Comparison of ENCODE assay signal across 12 cellular contexts in the genomic region with DNA sequence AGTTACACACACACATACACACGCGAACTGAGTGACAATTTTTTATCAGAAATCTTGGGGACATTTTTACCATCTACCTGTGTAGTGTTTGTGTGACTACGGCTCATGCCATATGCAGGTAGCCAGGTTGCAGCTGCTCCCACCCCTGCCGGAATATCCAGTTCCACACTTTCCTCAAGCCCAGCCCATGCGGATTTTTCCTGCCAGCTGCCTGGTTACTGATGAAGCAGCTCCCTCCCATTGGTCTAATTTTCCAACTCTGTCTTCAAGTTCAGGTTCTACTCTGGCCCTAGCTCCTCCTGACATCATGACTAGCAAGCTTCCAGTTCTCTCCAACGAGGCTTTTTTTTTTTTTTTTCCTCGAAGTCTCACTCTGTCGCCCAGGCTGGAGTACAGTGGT. TPM values are rescaled to one million over a fixed set of nuclear protein-coding genes. Genes with fewer than 3 reads are reported as not detected.
DNase-seq lines count a peak whose midpoint lies in the region; ATAC-seq and TF ChIP-seq lines count a peak whose summit lies in the region.
"Had no signal": no experiment of that assay in that cellular context is flagged by ENCODE, and none has a peak within 500 bp of the region (broad histone marks: within the 10 kb centered on the region; RNA-seq: fewer than 3 reads in every experiment).

No MANE protein-coding gene starts in this region.

- H3K4me1 Mint-ChIP-seq in nephron progenitor cell, result peaks cover 19% of the 10 kb centered on the region
- no peaks in the 10 kb centered on the region for H3K4me1 Mint-ChIP-seq in naive thymus-derived CD4-positive, alpha-beta T cell

- POLR2A ChIA-PET in naive thymus-derived CD4-positive, alpha-beta T cell (lab: Charles Lee), result no interaction called here

- H3K27ac Mint-ChIP-seq in nephron progenitor cell, result no peak overlapping the region
- H3K27ac Mint-ChIP-seq in naive thymus-derived CD4-positive, alpha-beta T cell, result no peak overlapping the region

- no peaks in the 10 kb centered on the region for H3K27me3 ChIP-seq in naive thymus-derived CD4-positive, alpha-beta T cell (ENCODE audit: control insufficient read depth in 2 of 2, insufficient read depth in 2 of 2, low read length in 2 of 2)

- DNase-seq in DMS53 treated with DMSO at 0.1 percent for 48 hours (lab: John Stamatoyannopoulos, UW; ENCODE audit: unreplicated experiment), result peak; percentile 14
- peak; percentile 67 for DNase-seq in NCI-H460 (ENCODE audit: extremely low read depth, low read depth)
- DNase-seq in nephron progenitor cell, result peak; percentile 39
- DNase-seq in activated T-cell treated with anti-CD3 and anti-CD28 coated beads for 4 hours, result no peak
- DNase-seq in 8988T, result no peak
- no peak for DNase-seq in naive thymus-derived CD4-positive, alpha-beta T cell
- no peak for DNase-seq in SHP77 (lab: John Stamatoyannopoulos, UW)
- DNase-seq: activated CD4-positive, alpha-beta T cell treated with anti-CD3 and anti-CD28 coated beads, Interleukin-2, amount 50 U/mL, for 1 hour; NCI-H510A had no signal

- CTCF ChIA-PET in naive thymus-derived CD4-positive, alpha-beta T cell (lab: Charles Lee), result no interaction called here

- no peaks in the 10 kb centered on the region for H3K36me3 Mint-ChIP-seq in nephron progenitor cell (ENCODE audit: low read depth)
- no peaks in the 10 kb centered on the region for H3K36me3 Mint-ChIP-seq in naive thymus-derived CD4-positive, alpha-beta T cell

- no peak overlapping the region for H3K4me3 Mint-ChIP-seq in nephron progenitor cell
- H3K4me3 Mint-ChIP-seq in naive thymus-derived CD4-positive, alpha-beta T cell, result no peak overlapping the region

- no peaks in the 10 kb centered on the region for H3K4me1 ChIP-seq in naive thymus-derived CD4-positive, alpha-beta T cell (ENCODE audit: control insufficient read depth in 2 of 2, insufficient read depth in 2 of 2, low read length in 2 of 2)

- no peaks in the 10 kb centered on the region for H3K9me3 Mint-ChIP-seq in nephron progenitor cell
- H3K9me3 Mint-ChIP-seq in naive thymus-derived CD4-positive, alpha-beta T cell, result peaks cover 0 to 6% (median 2%) of the 10 kb centered on the region in 11 donors

- H3K9me3 ChIP-seq in naive thymus-derived CD4-positive, alpha-beta T cell (ENCODE audit: control insufficient read depth in 2 of 3, low read length in 3 of 3), result no peaks in the 10 kb centered on the region

- H3K27ac ChIP-seq in naive thymus-derived CD4-positive, alpha-beta T cell (ENCODE audit: low read depth, low read length), result no peak overlapping the region

- H3K27me3 Mint-ChIP-seq in nephron progenitor cell (ENCODE audit: low read depth, poor library complexity), result peaks cover 16% of the 10 kb centered on the region
- H3K27me3 Mint-ChIP-seq in naive thymus-derived CD4-positive, alpha-beta T cell, result peaks cover 0 to 22% (median 13%) of the 10 kb centered on the region in 5 donors

- peak; percentile 60 for ATAC-seq in esophagus mucosa
- no peak for ATAC-seq in naive thymus-derived CD4-positive, alpha-beta T cell

- H3K4me3 ChIP-seq in naive thymus-derived CD4-positive, alpha-beta T cell (ENCODE audit: low read length), result no peak overlapping the region

- no peaks in the 10 kb centered on the region for H3K36me3 ChIP-seq in naive thymus-derived CD4-positive, alpha-beta T cell (ENCODE audit: control insufficient read depth in 2 of 3, insufficient read depth in 3 of 3, low read length in 3 of 3)

- no peak for TF ChIP-seq CTCF in nephron progenitor cell (IDR thresholded peaks at IDR 0.05)

- intact Hi-C loops in naive thymus-derived CD4-positive, alpha-beta T cell (cut with micrococcal nuclease), result no loop called here

RNA-seq across cellular contexts. Expression of gene GSG1L2, which starts 4.8 kb away (rescaled TPM):
- total RNA-seq in NCI-H460 (2014; rRNA removed; shearing (Covaris generic)), result 7.3 and 10.3 TPM in 2 replicates
- 0.32 and 1.9 TPM in 2 replicates for polyA plus RNA-seq in NCI-H460 (2014; cell fraction: nucleus; rRNA removed)
- total RNA-seq in esophagus mucosa, result not detected
- total RNA-seq in naive thymus-derived CD4-positive, alpha-beta T cell, result not detected
- polyA plus RNA-seq in naive thymus-derived CD4-positive, alpha-beta T cell, result not detected
- total RNA-seq: skeletal muscle tissue, subcutaneous adipose tissue had no signal

RNA-seq across cellular contexts. Expression of gene GLP2R, which starts 8.6 kb away (rescaled TPM):
- 86.7 and 106 TPM in 2 replicates for total RNA-seq in NCI-H460 (2014; rRNA removed; shearing (Covaris generic))
- 51.9 and 61.2 TPM in 2 replicates for polyA plus RNA-seq in NCI-H460 (2014; cell fraction: nucleus; rRNA removed)
- total RNA-seq in esophagus mucosa, result not detected
- not detected for total RNA-seq in naive thymus-derived CD4-positive, alpha-beta T cell
- not detected for polyA plus RNA-seq in naive thymus-derived CD4-positive, alpha-beta T cell
- total RNA-seq: skeletal muscle tissue had no signal

RNA-seq across cellular contexts. Expression of gene DHRS7C, which starts 25.7 kb away (rescaled TPM):
- total RNA-seq in NCI-H460 (2014; rRNA removed; shearing (Covaris generic)), result not detected in 2 replicates
- not detected in 2 replicates for polyA plus RNA-seq in NCI-H460 (2014; cell fraction: nucleus; rRNA removed)
- not detected for total RNA-seq in esophagus mucosa
- not detected for total RNA-seq in naive thymus-derived CD4-positive, alpha-beta T cell
- polyA plus RNA-seq in naive thymus-derived CD4-positive, alpha-beta T cell, result not detected
- total RNA-seq: subcutaneous adipose tissue had no signal

Comparison
In these comparisons a context has a peak if more than half of its experiments do, and no peak if none do; other contexts are left out.
1. DNase-seq: peak in DMS53 treated with DMSO at 0.1 percent for 48 hours (single experiment), NCI-H460 (single experiment) and nephron progenitor cell (single experiment); none in activated T-cell treated with anti-CD3 and anti-CD28 coated beads for 4 hours (single experiment), 8988T (single experiment), naive thymus-derived CD4-positive, alpha-beta T cell (0 of 9) and SHP77 (0 of 2).
2. RNA of gene GLP2R, which starts 8.6 kb away (total RNA-seq): 86.7 to 106 TPM in NCI-H460; not detected in esophagus mucosa (single experiment) and not detected in naive thymus-derived CD4-positive, alpha-beta T cell; every median in the first group is over 10 times any median in the second.